In genomic region chr4:145734576-145735329, GRCh38 we compare ENCODE assay signal across 10 cellular contexts. TPM values are rescaled to one million over a fixed set of nuclear protein-coding genes. Genes with fewer than 3 reads are reported as not detected.
DNase-seq lines count a peak whose midpoint lies in the region; ATAC-seq and TF ChIP-seq lines count a peak whose summit lies in the region.
"Had no signal": no experiment of that assay in that cellular context is flagged by ENCODE, and none has a peak within 500 bp of the region (broad histone marks: within the 10 kb centered on the region; RNA-seq: fewer than 3 reads in every experiment).

No MANE protein-coding gene starts in this region.

- no peak overlapping the region for H2BK120ac ChIP-seq in H9 (ENCODE audit: low read depth, low read length, poor library complexity, severe bottlenecking)

- no peaks in the 10 kb centered on the region for H3K23me2 ChIP-seq in H9 (ENCODE audit: insufficient read length, low read depth, low read length, poor library complexity, severe bottlenecking)

- no peak overlapping the region for H3K56ac ChIP-seq in H9 (ENCODE audit: insufficient read length, low read depth, low read length)

- no peak overlapping the region for H3K4me2 ChIP-seq in H9 (ENCODE audit: insufficient read depth, insufficient read length, low read length)

- H3K9me3 ChIP-seq in SJCRH30 (replicated peaks) (no peaks in the 10 kb centered on the region), H9 (ENCODE audit: control insufficient read depth, low read depth, low read length) (no peaks in the 10 kb centered on the region)

- peak overlapping the region in 1 of 3 experiments; percentile 44; a peak in 1 of 7 replicates for H3K27ac Mint-ChIP-seq in H9
- H3K27ac Mint-ChIP-seq: activated naive CD4-positive, alpha-beta T cell treated with anti-CD3 and anti-CD28 coated beads, Interleukin-2, amount 50 U/mL, for 24 hours; stimulated activated naive CD8-positive, alpha-beta T cell treated with anti-CD3 and anti-CD28 coated beads, Interleukin-15, Interleukin-2, amounts not matched to agents 100 ng/mL and 50 ng/mL, for 24 hours had no signal

- no peaks in the 10 kb centered on the region for H3K79me1 ChIP-seq in H9 (ENCODE audit: insufficient read depth, low read depth, low read length, poor library complexity, severe bottlenecking)

- intact Hi-C loops in Right ventricle myocardium superior (cut with DNase I), result loop anchor here (10.0 kb wide), 1 partner anchor 120 kb away; the partner anchor contains the start of gene MMAA
- intact Hi-C loops in cardiac septum (cut with DNase I), result loop anchor here (2.0 to 5.0 kb wide), 3 partner anchors 52 to 153 kb away; partner anchors contain the start of gene C4orf51
- intact Hi-C loops in sciatic nerve (cut with DNase I), result loop anchor here (5.0 to 10.0 kb wide), 2 partner anchors 117 to 550 kb away; partner anchors contain the start of genes MMAA and OTUD4

- H3K4me1 ChIP-seq in SJCRH30 (peaks cover 61% of the 10 kb centered on the region), H9 (ENCODE audit: insufficient read depth, low read length) (peaks cover 13% of the 10 kb centered on the region)

- no peak overlapping the region for H3K14ac ChIP-seq in H9 (ENCODE audit: insufficient read depth, low read length)

- no peaks in the 10 kb centered on the region; the same call in 1 of the 2 replicates for H3K27me3 Mint-ChIP-seq in H9 (ENCODE audit: low read depth)
- H3K27me3 Mint-ChIP-seq: activated naive CD4-positive, alpha-beta T cell treated with anti-CD3 and anti-CD28 coated beads, Interleukin-2, amount 50 U/mL, for 24 hours had no signal

- no peak overlapping the region for H3K4me3 ChIP-seq in SJCRH30

- no peak overlapping the region for H2AFZ ChIP-seq in H9 (ENCODE audit: low read length)

- peak; percentile 59 for DNase-seq in Right ventricle myocardium superior
- DNase-seq in cardiac septum (ENCODE audit: low spot score), result no peak
- DNase-seq in SJCRH30, result peak; percentile 20 to 32
- peak; percentile 96 for DNase-seq in fibroblast of the conjunctiva (ENCODE audit: low read depth)
- DNase-seq in sciatic nerve (ENCODE audit: low spot score), result no peak
- DNase-seq in cerebellar nuclear complex (lab: John Stamatoyannopoulos, UW), result no peak
- DNase-seq in H9, result no peak
- no peak for DNase-seq in KBM-7

- H2AK5ac ChIP-seq in H9 (ENCODE audit: insufficient read length, low read length), result no peak overlapping the region

- no peaks in the 10 kb centered on the region for H3K79me2 ChIP-seq in H9 (ENCODE audit: insufficient read depth, low read length)

- H3K9ac ChIP-seq in H9 (ENCODE audit: extremely low read depth, insufficient read length, low read length), result no peak overlapping the region

- H3K4me1 Mint-ChIP-seq in H9, result peaks cover 35 to 36% of the 10 kb centered on the region in 2 experiments

- no peak overlapping the region for H4K8ac ChIP-seq in H9 (replicated peaks; ENCODE audit: insufficient read length, low read depth, low read length)

- H3K4me3 Mint-ChIP-seq in H9, result no peak overlapping the region; a peak in 2 of 5 replicates

- ATAC-seq in Right ventricle myocardium superior (ENCODE audit: poor library complexity) (no peak), sciatic nerve (peak; percentile 17)

- H2BK20ac ChIP-seq in H9 (ENCODE audit: low read depth, low read length, poor library complexity, severe bottlenecking), result no peak overlapping the region

- no CpG with 5 or more reads among the region's 14 CpGs for WGBS in H9 (ENCODE audit: extremely low coverage, insufficient read length, low lambda C conversion rate)

- H3K4ac ChIP-seq in H9 (ENCODE audit: low read depth, low read length), result no peak overlapping the region

- no peak overlapping the region for H3K23ac ChIP-seq in H9 (ENCODE audit: insufficient read length, low read depth, low read length)

- peaks cover 0 to 7% (median 3%) of the 10 kb centered on the region in 3 experiments; a peak in 3 of 7 replicates for H3K36me3 Mint-ChIP-seq in H9 (ENCODE audit: insufficient read depth in 1 of 3, low read depth in 3 of 3)
- H3K36me3 Mint-ChIP-seq: activated naive CD4-positive, alpha-beta T cell treated with anti-CD3 and anti-CD28 coated beads, Interleukin-2, amount 50 U/mL, for 24 hours had no signal

- H3K18ac ChIP-seq in H9 (ENCODE audit: insufficient read length, low read depth, low read length), result no peak overlapping the region

- no peaks in the 10 kb centered on the region; a peak in 1 of 5 replicates for H3K9me3 Mint-ChIP-seq in H9
- H3K9me3 Mint-ChIP-seq: activated naive CD4-positive, alpha-beta T cell treated with anti-CD3 and anti-CD28 coated beads, Interleukin-2, amount 50 U/mL, for 24 hours; stimulated activated naive CD8-positive, alpha-beta T cell treated with anti-CD3 and anti-CD28 coated beads, Interleukin-15, Interleukin-2, amounts not matched to agents 100 ng/mL and 50 ng/mL, for 24 hours had no signal

- in situ Hi-C loops in KBM-7 (cut with MboI; ENCODE audit: low pct_unique_long_range_greater_than_20kb, low sequenced_read_pairs), result no loop called here

- no peaks in the 10 kb centered on the region for H4K20me1 ChIP-seq in H9 (ENCODE audit: control insufficient read depth, insufficient read depth, insufficient read length)

- no peak overlapping the region for H2BK12ac ChIP-seq in H9 (ENCODE audit: insufficient read length, low read depth, low read length)

- H2BK5ac ChIP-seq in H9 (ENCODE audit: insufficient read length, low read length), result no peak overlapping the region

- H3K27me3 ChIP-seq in SJCRH30 (no peaks in the 10 kb centered on the region), H9 (ENCODE audit: insufficient read depth, low read length) (no peaks in the 10 kb centered on the region; the same call in 1 of the 2 replicates)

- no peak overlapping the region for H3T11ph ChIP-seq in H9 (ENCODE audit: low read length)

- H2BK15ac ChIP-seq in H9 (ENCODE audit: low read depth, low read length), result no peak overlapping the region

- no peak overlapping the region for H4K5ac ChIP-seq in H9 (ENCODE audit: insufficient read length, low read depth, low read length)

- H4K91ac ChIP-seq in H9 (ENCODE audit: insufficient read length, low read depth, low read length), result no peak overlapping the region

- TF ChIP-seq CTCF in H9 (conservative IDR thresholded peaks at IDR 0.05), result no peak

- H3K27ac ChIP-seq in SJCRH30 (peak overlapping the region; percentile 93), H9 (ENCODE audit: insufficient read length, low read depth, low read length) (no peak overlapping the region)

- H3K36me3 ChIP-seq in SJCRH30, result no peaks in the 10 kb centered on the region

RNA-seq across cellular contexts. Expression of gene C4orf51, which starts 54.8 kb away (rescaled TPM):
- total RNA-seq in Right ventricle myocardium superior (not detected), cardiac septum (not detected), sciatic nerve (not detected), H9 (2021) (2.7 and 6.0 TPM in 2 replicates)
- not detected in 2 replicates for total RNA-seq in SJCRH30 (2014; rRNA removed; shearing (Covaris generic))

Comparison
In these comparisons a context has a peak if more than half of its experiments do, and no peak if none do; other contexts are left out.
1. DNase-seq: peak in Right ventricle myocardium superior (single experiment), SJCRH30 (2 of 2) and fibroblast of the conjunctiva (single experiment); none in cardiac septum (single experiment), sciatic nerve (single experiment), cerebellar nuclear complex (0 of 2), H9 (single experiment) and KBM-7 (single experiment).